ENCODE assay signal across 8 cellular contexts in genomic region chr7:118183254-118183585, GRCh38. TPM values are rescaled to one million over a fixed set of nuclear protein-coding genes. Genes with fewer than 3 reads are reported as not detected.
DNase-seq lines count a peak whose midpoint lies in the region; ATAC-seq and TF ChIP-seq lines count a peak whose summit lies in the region.

No MANE protein-coding gene starts in this region.

- no peaks in the 10 kb centered on the region for H3K9me3 Mint-ChIP-seq in activated CD8-positive, alpha-beta T cell treated with anti-CD3 and anti-CD28 coated beads for 36 hours

- H3K4me2 ChIP-seq in BLaER1 (peak overlapping the region; percentile 90), smooth muscle cell (peak overlapping the region; percentile 98)

- no peaks in the 10 kb centered on the region for H3K9me3 ChIP-seq in BLaER1
- no peaks in the 10 kb centered on the region for H3K9me3 ChIP-seq in HAP-1
- no peaks in the 10 kb centered on the region for H3K9me3 ChIP-seq in iPS DF 6.9 (ENCODE audit: control insufficient read depth, insufficient read depth, low read length)
- H3K9me3 ChIP-seq in smooth muscle cell (replicated peaks; ENCODE audit: low read depth) = no peaks in the 10 kb centered on the region

- in situ Hi-C loops in HAP-1 (cut with MboI; ENCODE audit: low sequenced_read_pairs) = no loop called here

- ATAC-seq in activated CD8-positive, alpha-beta T cell treated with anti-CD3 and anti-CD28 coated beads for 36 hours = no peak
- ATAC-seq in omental fat pad (ENCODE audit: low FRiP score) = no peak

- TF ChIP-seq CTCF in activated CD8-positive, alpha-beta T cell treated with anti-CD3 and anti-CD28 coated beads for 36 hours (IDR thresholded peaks at IDR 0.05) = no peak
- TF ChIP-seq CTCF in smooth muscle cell (IDR thresholded peaks at IDR 0.05; ENCODE audit: borderline replicate concordance, insufficient read depth, poor library complexity, severe bottlenecking) = no peak
- TF ChIP-seq CTCF in omental fat pad (IDR thresholded peaks at IDR 0.05) = no peak

- intact Hi-C loops in activated CD8-positive, alpha-beta T cell treated with anti-CD3 and anti-CD28 coated beads for 36 hours (cut with micrococcal nuclease) = no loop called here

- H3K36me3 ChIP-seq in BLaER1 (peaks cover 20% of the 10 kb centered on the region), HAP-1 (replicated peaks) (peaks cover 17% of the 10 kb centered on the region), iPS DF 6.9 (ENCODE audit: control insufficient read depth, insufficient read depth, low read length) (peaks cover 2% of the 10 kb centered on the region; the same call in 1 of the 2 replicates), smooth muscle cell (ENCODE audit: low read depth) (no peaks in the 10 kb centered on the region)

- CTCF ChIA-PET in activated CD8-positive, alpha-beta T cell treated with anti-CD3 and anti-CD28 coated beads for 36 hours (lab: Charles Lee) = no interaction called here

- H3K4me1 ChIP-seq in BLaER1 (peaks cover 31% of the 10 kb centered on the region), HAP-1 (peaks cover 20% of the 10 kb centered on the region), iPS DF 6.9 (ENCODE audit: control insufficient read depth, insufficient read depth, low read length) (peaks cover 2% of the 10 kb centered on the region; the same call in 1 of the 2 replicates), smooth muscle cell (ENCODE audit: low read depth) (peaks cover 20% of the 10 kb centered on the region)

- H3K4me3 ChIP-seq in BLaER1 (peak overlapping the region; percentile 80), HAP-1 (peak overlapping the region; percentile 87), iPS DF 6.9 (ENCODE audit: low read length) (peak overlapping the region; percentile 98; the same call in 1 of the 2 replicates), smooth muscle cell (peak overlapping the region; percentile 93)

- peak overlapping the region; percentile 98 for H3K27ac Mint-ChIP-seq in activated CD8-positive, alpha-beta T cell treated with anti-CD3 and anti-CD28 coated beads for 36 hours

- H2AFZ ChIP-seq in smooth muscle cell (ENCODE audit: low read depth) = peak overlapping the region; percentile 83

- peaks cover 30% of the 10 kb centered on the region for H4K20me1 ChIP-seq in BLaER1
- H4K20me1 ChIP-seq in smooth muscle cell (ENCODE audit: low read depth) = peaks cover 11% of the 10 kb centered on the region

- POLR2A ChIA-PET in activated CD8-positive, alpha-beta T cell treated with anti-CD3 and anti-CD28 coated beads for 36 hours (lab: Charles Lee) = interaction anchor here (1.1 kb wide), 1 partner anchor 28 kb away, joined by 3 read pairs; no protein-coding TSS in a partner anchor

- peak overlapping the region; percentile 91 for H3K4me3 Mint-ChIP-seq in activated CD8-positive, alpha-beta T cell treated with anti-CD3 and anti-CD28 coated beads for 36 hours

- H3K9ac ChIP-seq in BLaER1 (peak overlapping the region; percentile 93), smooth muscle cell (ENCODE audit: low read depth) (peak overlapping the region; percentile 95)

- peaks cover 30% of the 10 kb centered on the region for H3K4me1 Mint-ChIP-seq in activated CD8-positive, alpha-beta T cell treated with anti-CD3 and anti-CD28 coated beads for 36 hours (ENCODE audit: low read depth)

- peaks cover 33% of the 10 kb centered on the region for H3K36me3 Mint-ChIP-seq in activated CD8-positive, alpha-beta T cell treated with anti-CD3 and anti-CD28 coated beads for 36 hours (ENCODE audit: low read depth)

- H3K27me3 ChIP-seq in BLaER1 (no peaks in the 10 kb centered on the region), HAP-1 (ENCODE audit: low read depth) (no peaks in the 10 kb centered on the region), iPS DF 6.9 (ENCODE audit: control insufficient read depth, insufficient read depth, low read length) (no peaks in the 10 kb centered on the region), smooth muscle cell (ENCODE audit: low read depth) (no peaks in the 10 kb centered on the region)

- no peaks in the 10 kb centered on the region for H3K27me3 Mint-ChIP-seq in activated CD8-positive, alpha-beta T cell treated with anti-CD3 and anti-CD28 coated beads for 36 hours

- H3K79me2 ChIP-seq in smooth muscle cell (ENCODE audit: low read depth) = peaks cover 38% of the 10 kb centered on the region

- H3F3A ChIP-seq in smooth muscle cell (ENCODE audit: low read depth) = no peaks in the 10 kb centered on the region

- no CpG with 5 or more reads among the region's 7 CpGs for WGBS in iPS DF 6.9 (ENCODE audit: insufficient coverage, insufficient read length)
- 18% methylated on average over 7 of the region's 7 CpGs for WGBS in smooth muscle cell (ENCODE audit: low lambda C conversion rate)

- H3K27ac ChIP-seq in BLaER1 (peak overlapping the region; percentile 95), iPS DF 6.9 (ENCODE audit: low read length) (no peak overlapping the region), smooth muscle cell (ENCODE audit: low read depth) (peak overlapping the region; percentile 92)

- no peak for DNase-seq in HAP-1 (ENCODE audit: low spot score in 2 of 2)
- peak; percentile 1 for DNase-seq in activated CD8-positive, alpha-beta T cell treated with anti-CD3 and anti-CD28 coated beads for 36 hours
- DNase-seq in iPS DF 6.9 (ENCODE audit: low read depth, low spot score) = no peak
- no peak for DNase-seq in smooth muscle cell (lab: John Stamatoyannopoulos, UW; ENCODE audit: unreplicated experiment)
- no peak for DNase-seq in stimulated activated CD4-positive, alpha-beta T cell treated with anti-CD3 and anti-CD28 coated beads, Interleukin-1b, Interleukin-23, amount 100 ng/mL, for 48 hours
- DNase-seq in NCI-H187 treated with DMSO at 0.1 percent for 48 hours (lab: John Stamatoyannopoulos, UW) = no peak
- DNase-seq in omental fat pad (ENCODE audit: low spot score) = no peak

RNA-seq across cellular contexts. Expression of gene LSM8, which starts 0.7 kb away (rescaled TPM):
- total RNA-seq in activated CD8-positive, alpha-beta T cell treated with anti-CD3 and anti-CD28 coated beads for 36 hours = 10 to 100 TPM; 36.6 to 42.0 TPM
- total RNA-seq in smooth muscle cell (38.2 and 42.8 TPM in 2 replicates), omental fat pad (10 to 100 TPM; 22.0 to 37.7 (median 26.9) TPM)
- polyA plus RNA-seq in smooth muscle cell = 36.8 and 41.6 TPM in 2 replicates

RNA-seq across cellular contexts. Expression of gene ANKRD7, which starts 41.3 kb away (rescaled TPM):
- 1 to 10 TPM; 1.2 to 1.4 TPM for total RNA-seq in activated CD8-positive, alpha-beta T cell treated with anti-CD3 and anti-CD28 coated beads for 36 hours
- total RNA-seq in smooth muscle cell (0.72 TPM in 1 of 2 replicates, not detected in the other), omental fat pad (1 to 10 TPM in 1 of 4 donors, not detected in 3; 1.4 TPM)
- polyA plus RNA-seq in smooth muscle cell = 0.34 and 0.41 TPM in 2 replicates
